1 cellular context compared by ENCODE assay signal in genomic region chr1:117017062-117017461, GRCh38.
TF ChIP-seq lines count a peak whose summit lies in the region.

No MANE protein-coding gene starts in this region.

TF ChIP-seq in HepG2, 621 proteins besides CTCF, POLR2A, EP300 and RAD21:
- TF ChIP-seq RFX1 (IDR thresholded peaks at IDR 0.05) (peak; percentile 42; the same call in 1 of the 2 replicates), TBL1XR1 (IDR thresholded peaks at IDR 0.05; ENCODE audit: borderline replicate concordance, low read length, partially characterized antibody) (no peak), ZNF788 (CRISPR knock-in tag; IDR thresholded peaks at IDR 0.05; ENCODE audit: borderline replicate concordance) (no peak)
- TF ChIP-seq, protein P1, sequence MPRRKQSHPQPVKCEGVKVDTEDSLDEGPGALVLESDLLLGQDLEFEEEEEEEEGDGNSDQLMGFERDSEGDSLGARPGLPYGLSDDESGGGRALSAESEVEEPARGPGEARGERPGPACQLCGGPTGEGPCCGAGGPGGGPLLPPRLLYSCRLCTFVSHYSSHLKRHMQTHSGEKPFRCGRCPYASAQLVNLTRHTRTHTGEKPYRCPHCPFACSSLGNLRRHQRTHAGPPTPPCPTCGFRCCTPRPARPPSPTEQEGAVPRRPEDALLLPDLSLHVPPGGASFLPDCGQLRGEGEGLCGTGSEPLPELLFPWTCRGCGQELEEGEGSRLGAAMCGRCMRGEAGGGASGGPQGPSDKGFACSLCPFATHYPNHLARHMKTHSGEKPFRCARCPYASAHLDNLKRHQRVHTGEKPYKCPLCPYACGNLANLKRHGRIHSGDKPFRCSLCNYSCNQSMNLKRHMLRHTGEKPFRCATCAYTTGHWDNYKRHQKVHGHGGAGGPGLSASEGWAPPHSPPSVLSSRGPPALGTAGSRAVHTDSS (CRISPR knock-in tag; conservative IDR thresholded peaks at IDR 0.05) = no peak
